Comparison of ENCODE assay signal across 11 cellular contexts in genomic region chr4:137531121-137531520, GRCh38. TPM values are rescaled to one million over a fixed set of nuclear protein-coding genes. Genes with fewer than 3 reads are reported as not detected.
DNase-seq lines count a peak whose midpoint lies in the region; ATAC-seq and TF ChIP-seq lines count a peak whose summit lies in the region.
"Had no signal": no experiment of that assay in that cellular context is flagged by ENCODE, and none has a peak within 500 bp of the region (broad histone marks: within the 10 kb centered on the region; RNA-seq: fewer than 3 reads in every experiment).

No MANE protein-coding gene starts in this region.

- H3K4me3 ChIP-seq in epithelial cell of esophagus (ENCODE audit: low read length), result no peak overlapping the region
- H3K4me3 ChIP-seq in mucosa of rectum (ENCODE audit: low read length in 2 of 2), result peak overlapping the region; percentile 68 to 83
- H3K4me3 ChIP-seq in upper lobe of right lung, result peak overlapping the region; percentile 56
- H3K4me3 ChIP-seq: A549 had no signal

- DNase-seq in DMS 273 (lab: John Stamatoyannopoulos, UW; ENCODE audit: unreplicated experiment) (peak; percentile 61), DMS 273 treated with DMSO at 0.1 percent for 48 hours (lab: John Stamatoyannopoulos, UW) (no peak), epithelial cell of esophagus (ENCODE audit: low read depth) (no peak), upper lobe of right lung (no peak), NCI-H187 (lab: John Stamatoyannopoulos, UW) (no peak), T-helper 9 cell (no peak)
- DNase-seq: mammary epithelial cell had no signal

- peak overlapping the region; percentile 36 to 48 for H3K9ac ChIP-seq in mucosa of rectum (ENCODE audit: low read depth in 1 of 2, low read length in 2 of 2)

- H3K27me3 ChIP-seq in mucosa of rectum (ENCODE audit: control insufficient read depth in 2 of 2, insufficient read depth in 2 of 2, low read length in 2 of 2), result no peaks in the 10 kb centered on the region
- H3K27me3 ChIP-seq in upper lobe of right lung, result no peaks in the 10 kb centered on the region

- H3K27ac ChIP-seq in mucosa of rectum (ENCODE audit: low read depth in 2 of 2, low read length in 2 of 2) (peak overlapping the region; percentile 33 to 62), upper lobe of right lung (no peak overlapping the region)
- H3K27ac ChIP-seq: A549 had no signal

- intact Hi-C loops in upper lobe of right lung (cut with DNase I), result no loop called here

- H3K9me3 ChIP-seq in mucosa of rectum (ENCODE audit: control insufficient read depth in 2 of 2, low read length in 2 of 2), result no peaks in the 10 kb centered on the region
- no peaks in the 10 kb centered on the region for H3K9me3 ChIP-seq in upper lobe of right lung
- H3K9me3 ChIP-seq: A549 had no signal

- TF ChIP-seq CTCF in epithelial cell of esophagus (IDR thresholded peaks at IDR 0.05; ENCODE audit: insufficient read depth, low read depth, low read length, missing control alignments) (peak; percentile 15), upper lobe of right lung (IDR thresholded peaks at IDR 0.05) (peak; percentile 34)

- no peak for ATAC-seq in upper lobe of right lung
- no peak for ATAC-seq in GM18517 (IDR thresholded peaks at IDR 0.05; ENCODE audit: unreplicated experiment)
- ATAC-seq: stimulated activated effector memory CD8-positive, alpha-beta T cell treated with anti-CD3 and anti-CD28 coated beads, Interleukin-12 subunit alpha, Interleukin-12 subunit beta, amount 100 ng/mL, for 72 hours had no signal

- no peaks in the 10 kb centered on the region for H3K36me3 ChIP-seq in mucosa of rectum (ENCODE audit: control insufficient read depth in 2 of 2, insufficient read depth in 2 of 2, low read length in 2 of 2)
- no peaks in the 10 kb centered on the region for H3K36me3 ChIP-seq in upper lobe of right lung

- H3K4me1 ChIP-seq in mucosa of rectum (ENCODE audit: control insufficient read depth in 2 of 2, insufficient read depth in 2 of 2, low read length in 2 of 2), result no peaks in the 10 kb centered on the region
- no peaks in the 10 kb centered on the region for H3K4me1 ChIP-seq in upper lobe of right lung
- H3K4me1 ChIP-seq: A549 had no signal

RNA-seq across cellular contexts. Expression of gene PCDH18, which starts 1.2 kb away (rescaled TPM):
- 6.9 TPM for total RNA-seq in upper lobe of right lung
